10 cellular contexts compared by ENCODE assay signal in genomic region chr9:121376214-121376830, GRCh38. TPM values are rescaled to one million over a fixed set of nuclear protein-coding genes. Genes with fewer than 3 reads are reported as not detected.
DNase-seq lines count a peak whose midpoint lies in the region; ATAC-seq and TF ChIP-seq lines count a peak whose summit lies in the region.
"Had no signal": no experiment of that assay in that cellular context is flagged by ENCODE, and none has a peak within 500 bp of the region (broad histone marks: within the 10 kb centered on the region; RNA-seq: fewer than 3 reads in every experiment).

No MANE protein-coding gene starts in this region.

- no peak overlapping the region for H3K4me3 ChIP-seq in DOHH2 (ENCODE audit: low read length)
- H3K4me3 ChIP-seq: mucosa of descending colon had no signal

- H3K4me1 Mint-ChIP-seq in osteocyte (ENCODE audit: unreplicated experiment): peaks cover 22% of the 10 kb centered on the region
- H3K4me1 Mint-ChIP-seq in activated CD4-positive, alpha-beta memory T cell treated with anti-CD3 and anti-CD28 coated beads, Interleukin-2, amount 10 ng/mL, durations not matched to agents 7 days and 5 days: peaks cover 19% of the 10 kb centered on the region

- peaks cover 3% of the 10 kb centered on the region; the same call in 1 of the 2 replicates for H3F3A ChIP-seq in DOHH2 (ENCODE audit: control insufficient read depth, insufficient read depth)

- no peak overlapping the region for H3K4me3 Mint-ChIP-seq in osteocyte (ENCODE audit: unreplicated experiment)
- no peak overlapping the region for H3K4me3 Mint-ChIP-seq in activated CD4-positive, alpha-beta memory T cell treated with anti-CD3 and anti-CD28 coated beads, Interleukin-2, amount 10 ng/mL, durations not matched to agents 7 days and 5 days

- no peak overlapping the region for H3K4me2 ChIP-seq in DOHH2 (ENCODE audit: low read length)

- H3K36me3 ChIP-seq in DOHH2 (ENCODE audit: control insufficient read depth, low read length): no peaks in the 10 kb centered on the region

- no peak overlapping the region for H3K27ac Mint-ChIP-seq in osteocyte (ENCODE audit: unreplicated experiment)
- no peak overlapping the region for H3K27ac Mint-ChIP-seq in activated CD4-positive, alpha-beta memory T cell treated with anti-CD3 and anti-CD28 coated beads, Interleukin-2, amount 10 ng/mL, durations not matched to agents 7 days and 5 days

- H3K27me3 ChIP-seq in DOHH2 (ENCODE audit: control insufficient read depth, low read length): peaks cover 3% of the 10 kb centered on the region; the same call in 1 of the 2 replicates

- DNase-seq in NAMALWA (ENCODE audit: low spot score): peak; percentile 30
- peak; percentile 61 for DNase-seq in dermis blood vessel endothelial cell
- no peak for DNase-seq in osteocyte (ENCODE audit: extremely low spot score, unreplicated experiment)
- no peak for DNase-seq in activated CD4-positive, alpha-beta memory T cell treated with anti-CD3 and anti-CD28 coated beads, Interleukin-2, amount 10 ng/mL, durations not matched to agents 7 days and 5 days
- DNase-seq in retina: no peak
- DNase-seq: mucosa of descending colon, NCI-H1105 treated with DMSO at 0.1 percent for 48 hours had no signal

- peak; percentile 20 for TF ChIP-seq CTCF in DOHH2 (IDR thresholded peaks at IDR 0.05; ENCODE audit: low read depth, low read length, poor library complexity, severe bottlenecking)
- TF ChIP-seq CTCF in osteocyte (IDR thresholded peaks at IDR 0.05): peak; percentile 63

- no peak for ATAC-seq in GM18520 (IDR thresholded peaks at IDR 0.05; ENCODE audit: unreplicated experiment)
- no peak for ATAC-seq in GM21576 (IDR thresholded peaks at IDR 0.05; ENCODE audit: unreplicated experiment)
- ATAC-seq: mucosa of descending colon had no signal

- H3K27ac ChIP-seq in DOHH2 (ENCODE audit: low read depth, low read length): no peak overlapping the region

- CTCF ChIA-PET in activated CD4-positive, alpha-beta memory T cell treated with anti-CD3 and anti-CD28 coated beads, Interleukin-2, amount 10 ng/mL, durations not matched to agents 7 days and 5 days (lab: Charles Lee): interaction anchor here (0.9 to 12.4 kb wide), 6 partner anchors 18 to 60 kb away, joined by 3 to 189 read pairs (median 5); no protein-coding TSS in a partner anchor

- H3K36me3 Mint-ChIP-seq in osteocyte (ENCODE audit: unreplicated experiment): peaks cover 2% of the 10 kb centered on the region
- no peaks in the 10 kb centered on the region for H3K36me3 Mint-ChIP-seq in activated CD4-positive, alpha-beta memory T cell treated with anti-CD3 and anti-CD28 coated beads, Interleukin-2, amount 10 ng/mL, durations not matched to agents 7 days and 5 days (ENCODE audit: low read depth)

- no peaks in the 10 kb centered on the region for H3K9me3 Mint-ChIP-seq in osteocyte (ENCODE audit: unreplicated experiment)
- no peaks in the 10 kb centered on the region for H3K9me3 Mint-ChIP-seq in activated CD4-positive, alpha-beta memory T cell treated with anti-CD3 and anti-CD28 coated beads, Interleukin-2, amount 10 ng/mL, durations not matched to agents 7 days and 5 days

- no peaks in the 10 kb centered on the region for H3K27me3 Mint-ChIP-seq in osteocyte (ENCODE audit: unreplicated experiment)
- H3K27me3 Mint-ChIP-seq in activated CD4-positive, alpha-beta memory T cell treated with anti-CD3 and anti-CD28 coated beads, Interleukin-2, amount 10 ng/mL, durations not matched to agents 7 days and 5 days: peaks cover 7% of the 10 kb centered on the region

- no peaks in the 10 kb centered on the region for H3K9me3 ChIP-seq in DOHH2 (ENCODE audit: control insufficient read depth, insufficient read depth, low read length)

- H3K9me2 ChIP-seq in DOHH2 (replicated peaks; ENCODE audit: control insufficient read depth, low read length): no peaks in the 10 kb centered on the region

- POLR2A ChIA-PET in activated CD4-positive, alpha-beta memory T cell treated with anti-CD3 and anti-CD28 coated beads, Interleukin-2, amount 10 ng/mL, durations not matched to agents 7 days and 5 days (lab: Charles Lee): no interaction called here

- H3K4me1 ChIP-seq in DOHH2 (ENCODE audit: control insufficient read depth, low read length): no peaks in the 10 kb centered on the region

- no peaks in the 10 kb centered on the region for H3K79me2 ChIP-seq in DOHH2 (ENCODE audit: control insufficient read depth, low read length)

- H4K20me1 ChIP-seq in DOHH2 (ENCODE audit: control insufficient read depth, insufficient read depth, low read depth, low read length): no peaks in the 10 kb centered on the region

RNA-seq across cellular contexts. Expression of gene STOM, which starts 6.3 kb away (rescaled TPM):
- total RNA-seq in dermis blood vessel endothelial cell (310 and 473 TPM in 2 replicates), osteocyte (51.0 and 53.2 TPM in 2 replicates)
- 100 to 1,000 TPM; 101 to 104 TPM for total RNA-seq in activated CD4-positive, alpha-beta memory T cell treated with anti-CD3 and anti-CD28 coated beads, Interleukin-2, amount 10 ng/mL, durations not matched to agents 7 days and 5 days

Comparison
In these comparisons a context has a peak if more than half of its experiments do, and no peak if none do; other contexts are left out.
1. DNase-seq: peak in NAMALWA (single experiment) and dermis blood vessel endothelial cell (single experiment); none in osteocyte (single experiment), activated CD4-positive, alpha-beta memory T cell treated with anti-CD3 and anti-CD28 coated beads, Interleukin-2, amount 10 ng/mL, durations not matched to agents 7 days and 5 days (single experiment) and retina (single experiment).